30 cellular contexts compared by ENCODE assay signal in the genomic region with DNA sequence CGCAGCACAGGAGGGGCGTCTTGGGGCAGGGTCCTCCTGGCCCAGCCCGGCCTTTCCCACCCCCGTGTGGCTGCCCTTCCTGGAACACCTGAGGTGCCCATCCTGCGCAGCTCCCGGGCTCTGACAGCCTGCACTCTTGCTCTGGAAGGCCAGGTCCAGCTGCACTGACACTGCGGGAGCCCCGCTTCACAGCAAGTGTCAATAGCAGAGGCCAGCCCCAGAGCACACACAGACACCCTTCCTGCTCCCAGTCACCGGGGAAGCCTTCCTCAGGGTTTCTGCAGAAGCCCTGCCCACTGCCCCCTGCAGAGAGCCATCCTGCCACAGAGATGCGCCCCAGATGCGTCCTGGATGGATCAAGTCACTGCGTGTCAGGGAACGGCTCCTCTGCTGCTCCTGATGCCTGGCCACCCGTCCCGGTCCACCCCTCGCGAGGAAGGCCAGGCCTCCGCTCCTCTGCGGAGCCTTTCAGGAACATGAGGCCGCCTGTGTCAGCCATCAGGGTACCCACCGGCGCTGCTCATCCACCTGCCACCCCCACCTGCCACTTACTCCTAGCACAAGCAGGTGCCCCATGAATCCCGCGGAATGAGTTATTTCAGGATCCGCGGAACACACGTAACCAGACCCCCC.
DNase-seq lines count a peak whose midpoint lies in the region; ATAC-seq lines count a peak whose summit lies in the region.
"Had no signal": no experiment of that assay in that cellular context is flagged by ENCODE, and none has a peak within 500 bp of the region (broad histone marks: within the 10 kb centered on the region; RNA-seq: fewer than 3 reads in every experiment).

No MANE protein-coding gene starts in this region.

- H3K4me3 Mint-ChIP-seq in stimulated activated naive B cell treated with anti-CD40 and anti-IgM and Interleukin-4, amounts not matched to agents 10 μg/mL and 1 μg/mL and 100 μg/mL, for 72 hours = no peak overlapping the region
- H3K4me3 Mint-ChIP-seq: activated CD4-positive, alpha-beta memory T cell treated with anti-CD3 and anti-CD28 coated beads, Interleukin-2, amount 10 ng/mL, durations not matched to agents 7 days and 5 days; activated T-helper 1 cell treated with anti-CD3 and anti-CD28 coated beads, Interleukin-12 subunit alpha, Interleukin-12 subunit beta, Interleukin-2, Interleukin-4 antibody, amounts not matched to agents 30 ng/mL and 10 ng/mL and 1 ng/mL, durations not matched to agents 14 hours and 24 hours and 36 hours; CD8-positive, alpha-beta memory T cell; memory B cell; neural crest cell had no signal

- H3K14ac ChIP-seq in neuronal stem cell (ENCODE audit: low read length) = peak overlapping the region; percentile 27

- no peaks in the 10 kb centered on the region for H3K79me1 ChIP-seq in neuronal stem cell (ENCODE audit: low read depth, low read length)

- no CpG with 5 or more reads among the region's 27 CpGs for WGBS in neuronal stem cell (ENCODE audit: extremely low coverage in 2 of 2, insufficient read length in 2 of 2, insufficient replicate concordance in 1 of 2), 2 donors

- H3K4me1 Mint-ChIP-seq in stimulated activated naive B cell treated with anti-CD40 and anti-IgM and Interleukin-4, amounts not matched to agents 10 μg/mL and 1 μg/mL and 100 μg/mL, for 72 hours = no peaks in the 10 kb centered on the region
- H3K4me1 Mint-ChIP-seq: activated CD4-positive, alpha-beta memory T cell treated with anti-CD3 and anti-CD28 coated beads, Interleukin-2, amount 10 ng/mL, durations not matched to agents 7 days and 5 days; CD8-positive, alpha-beta memory T cell; memory B cell had no signal

- H2AFZ ChIP-seq in neuronal stem cell (ENCODE audit: low read length) = no peak overlapping the region
- H2AFZ ChIP-seq: PC-9 had no signal

- H3K4me2 ChIP-seq in neuronal stem cell (ENCODE audit: insufficient read depth, low read length, poor library complexity, severe bottlenecking) = no peak overlapping the region
- H3K4me2 ChIP-seq: PC-9 had no signal

- no peaks in the 10 kb centered on the region for H3K36me3 ChIP-seq in neuronal stem cell (replicated peaks in 1 of 2; ENCODE audit: control insufficient read depth in 2 of 2, insufficient read depth in 2 of 2, low read length in 2 of 2)
- H3K36me3 ChIP-seq: colonic mucosa, tibial artery, vagina had no signal

- no peak overlapping the region for H4K91ac ChIP-seq in neuronal stem cell (ENCODE audit: low read depth, low read length, poor library complexity)

- peak overlapping the region; percentile 21 for H2BK5ac ChIP-seq in neuronal stem cell (ENCODE audit: low read length)

- ATAC-seq in stimulated activated naive B cell treated with anti-CD40 and anti-IgM and Interleukin-4, amounts not matched to agents 10 μg/mL and 1 μg/mL and 100 μg/mL, for 72 hours (replicated peaks) = no peak
- ATAC-seq: Right ventricle myocardium inferior, sciatic nerve had no signal

- no peak overlapping the region for H2BK120ac ChIP-seq in neuronal stem cell (ENCODE audit: low read depth, low read length)

- peaks cover 17 to 32% of the 10 kb centered on the region in 2 donors for H3K4me1 ChIP-seq in neuronal stem cell (ENCODE audit: control insufficient read depth in 2 of 2, insufficient read depth in 1 of 2, low read depth in 1 of 2, low read length in 2 of 2)
- H3K4me1 ChIP-seq: colonic mucosa had no signal

- peak overlapping the region; percentile 57 for H2BK15ac ChIP-seq in neuronal stem cell (ENCODE audit: low read length)

- H3K18ac ChIP-seq in neuronal stem cell (ENCODE audit: low read length) = peak overlapping the region; percentile 82

- peak overlapping the region; percentile 95 for H2AK5ac ChIP-seq in neuronal stem cell (ENCODE audit: low read depth, low read length)

- no peak overlapping the region for H3K27ac Mint-ChIP-seq in stimulated activated naive B cell treated with anti-CD40 and anti-IgM and Interleukin-4, amounts not matched to agents 10 μg/mL and 1 μg/mL and 100 μg/mL, for 72 hours
- H3K27ac Mint-ChIP-seq: activated CD4-positive, alpha-beta memory T cell treated with anti-CD3 and anti-CD28 coated beads, Interleukin-2, amount 10 ng/mL, durations not matched to agents 7 days and 5 days; activated T-helper 1 cell treated with anti-CD3 and anti-CD28 coated beads, Interleukin-12 subunit alpha, Interleukin-12 subunit beta, Interleukin-2, Interleukin-4 antibody, amounts not matched to agents 30 ng/mL and 10 ng/mL and 1 ng/mL, durations not matched to agents 14 hours and 24 hours and 36 hours; CD8-positive, alpha-beta memory T cell; memory B cell had no signal

- no peak overlapping the region for H3K4me3 ChIP-seq in neuronal stem cell (ENCODE audit: low read length in 2 of 2)
- H3K4me3 ChIP-seq: colonic mucosa, PC-9, tibial artery, vagina had no signal

- no peaks in the 10 kb centered on the region for H3K9me3 Mint-ChIP-seq in stimulated activated naive B cell treated with anti-CD40 and anti-IgM and Interleukin-4, amounts not matched to agents 10 μg/mL and 1 μg/mL and 100 μg/mL, for 72 hours
- H3K9me3 Mint-ChIP-seq: activated CD4-positive, alpha-beta memory T cell treated with anti-CD3 and anti-CD28 coated beads, Interleukin-2, amount 10 ng/mL, durations not matched to agents 7 days and 5 days; activated T-helper 1 cell treated with anti-CD3 and anti-CD28 coated beads, Interleukin-12 subunit alpha, Interleukin-12 subunit beta, Interleukin-2, Interleukin-4 antibody, amounts not matched to agents 30 ng/mL and 10 ng/mL and 1 ng/mL, durations not matched to agents 14 hours and 24 hours and 36 hours; CD8-positive, alpha-beta memory T cell; memory B cell; neural crest cell had no signal

- H3K23ac ChIP-seq in neuronal stem cell (ENCODE audit: low read depth, low read length, poor library complexity) = no peak overlapping the region

- no peaks in the 10 kb centered on the region for H3K36me3 Mint-ChIP-seq in stimulated activated naive B cell treated with anti-CD40 and anti-IgM and Interleukin-4, amounts not matched to agents 10 μg/mL and 1 μg/mL and 100 μg/mL, for 72 hours
- H3K36me3 Mint-ChIP-seq: CD8-positive, alpha-beta memory T cell; memory B cell had no signal

- no peaks in the 10 kb centered on the region for H3K27me3 ChIP-seq in neuronal stem cell (ENCODE audit: control insufficient read depth in 3 of 3, insufficient read depth in 3 of 3, low read depth in 1 of 3, low read length in 3 of 3)
- H3K27me3 ChIP-seq: colonic mucosa, vagina had no signal

- DNase-seq in NCI-H1417 treated with DMSO at 0.1 percent for 48 hours (lab: John Stamatoyannopoulos, UW) (peak; percentile 39), NCI-H2107 treated with DMSO at 0.1 percent for 48 hours (lab: John Stamatoyannopoulos, UW; ENCODE audit: unreplicated experiment) (peak; percentile 90), RPMI8226 (peak; percentile 8), neuronal stem cell (ENCODE audit: low spot score) (no peak), AG20443 (ENCODE audit: low spot score) (no peak), NCI-H748 (lab: John Stamatoyannopoulos, UW; ENCODE audit: unreplicated experiment) (no peak)
- no peak for DNase-seq in stimulated activated naive B cell treated with anti-CD40 and anti-IgM and Interleukin-4, amounts not matched to agents 10 μg/mL and 1 μg/mL and 100 μg/mL, for 72 hours
- DNase-seq: activated CD4-positive, alpha-beta memory T cell treated with anti-CD3 and anti-CD28 coated beads, Interleukin-2, amount 10 ng/mL, durations not matched to agents 7 days and 5 days; activated CD4-positive, alpha-beta T cell treated with anti-CD3 and anti-CD28 coated beads for 1 hour; activated CD8-positive, alpha-beta memory T cell treated with anti-CD3 and anti-CD28 coated beads, Interleukin-2, amount 50 U/mL, for 4 hours; activated naive CD4-positive, alpha-beta T cell treated with Interleukin-2 at 50 U/mL for 16 hours; CD8-positive, alpha-beta memory T cell; colonic mucosa; DMS 273 treated with DMSO at 0.1 percent for 48 hours; effector CD8-positive, alpha-beta T cell; erythroblast; GOT3; MM.1S; NCI-H187 treated with DMSO at 0.1 percent for 48 hours; PC-9; stimulated activated CD4-positive, alpha-beta T cell treated with anti-CD3 and anti-CD28 coated beads, Interleukin-12 subunit alpha, Interleukin-12 subunit beta, amount 100 ng/mL, for 4 hours; stimulated activated CD4-positive, alpha-beta T cell treated with anti-CD3 and anti-CD28 coated beads, Interleukin-2, amount 100 ng/mL, for 48 hours; T-helper 2 cell; tibial artery had no signal

- no peak overlapping the region for H3K9ac ChIP-seq in neuronal stem cell (ENCODE audit: low read depth, low read length, poor library complexity)

- no peaks in the 10 kb centered on the region for H3K27me3 Mint-ChIP-seq in stimulated activated naive B cell treated with anti-CD40 and anti-IgM and Interleukin-4, amounts not matched to agents 10 μg/mL and 1 μg/mL and 100 μg/mL, for 72 hours
- H3K27me3 Mint-ChIP-seq: activated CD4-positive, alpha-beta memory T cell treated with anti-CD3 and anti-CD28 coated beads, Interleukin-2, amount 10 ng/mL, durations not matched to agents 7 days and 5 days; CD8-positive, alpha-beta memory T cell; memory B cell had no signal

- H3K4ac ChIP-seq in neuronal stem cell (ENCODE audit: low read length) = no peak overlapping the region

- no peaks in the 10 kb centered on the region for H3K9me3 ChIP-seq in neuronal stem cell (replicated peaks in 1 of 2; ENCODE audit: control insufficient read depth in 2 of 2, insufficient read depth in 1 of 2, low read depth in 1 of 2, low read length in 2 of 2)
- H3K9me3 ChIP-seq: colonic mucosa, tibial artery, vagina had no signal

- H2BK12ac ChIP-seq in neuronal stem cell (ENCODE audit: low read length) = peak overlapping the region; percentile 91

- no peak overlapping the region for H3K27ac ChIP-seq in neuronal stem cell (replicated peaks; ENCODE audit: low read length)
- H3K27ac ChIP-seq: colonic mucosa, PC-9, tibial artery, vagina had no signal

- H4K8ac ChIP-seq in neuronal stem cell (ENCODE audit: low read depth, low read length) = peak overlapping the region; percentile 7

Comparison
In these comparisons a context has a peak if more than half of its experiments do, and no peak if none do; other contexts are left out.
1. DNase-seq: peak in NCI-H1417 treated with DMSO at 0.1 percent for 48 hours (single experiment), NCI-H2107 treated with DMSO at 0.1 percent for 48 hours (single experiment) and RPMI8226 (single experiment); none in neuronal stem cell (single experiment), AG20443 (single experiment), stimulated activated naive B cell treated with anti-CD40 and anti-IgM and Interleukin-4, amounts not matched to agents 10 μg/mL and 1 μg/mL and 100 μg/mL, for 72 hours (single experiment) and NCI-H748 (single experiment).